In the genomic region with DNA sequence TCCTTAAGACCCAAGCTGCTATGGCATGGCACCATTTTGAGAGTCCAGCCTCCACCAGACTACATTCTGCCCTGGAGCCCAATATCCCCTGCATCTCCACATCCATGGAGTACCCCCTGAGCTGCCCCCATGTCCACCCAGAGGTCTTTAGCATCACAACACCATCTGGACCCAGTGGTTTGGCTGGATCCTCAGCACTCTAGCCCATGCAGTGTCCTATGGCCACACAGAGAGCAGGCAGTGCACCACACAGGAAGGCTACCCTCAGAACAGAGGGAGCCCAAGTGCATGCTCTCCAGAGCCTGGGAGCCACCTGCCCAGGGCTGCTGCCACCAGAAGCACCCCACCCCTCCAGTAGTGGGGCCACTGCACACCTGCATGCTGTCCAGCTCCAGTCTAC, we compare ENCODE assay signal across 17 cellular contexts. TPM values are rescaled to one million over a fixed set of nuclear protein-coding genes. Genes with fewer than 3 reads are reported as not detected.
DNase-seq lines count a peak whose midpoint lies in the region; ATAC-seq and TF ChIP-seq lines count a peak whose summit lies in the region.
"Had no signal": no experiment of that assay in that cellular context is flagged by ENCODE, and none has a peak within 500 bp of the region (broad histone marks: within the 10 kb centered on the region; RNA-seq: fewer than 3 reads in every experiment).

No MANE protein-coding gene starts in this region.

- no peak overlapping the region for H3K4me2 ChIP-seq in neuronal stem cell (ENCODE audit: insufficient read depth, low read length, poor library complexity, severe bottlenecking)
- H3K4me2 ChIP-seq: A549, BLaER1 had no signal

- no peak overlapping the region for H3K18ac ChIP-seq in neuronal stem cell (ENCODE audit: low read length)

- H2BK12ac ChIP-seq in neuronal stem cell (ENCODE audit: low read length): peak overlapping the region; percentile 30

- no peak overlapping the region for H4K8ac ChIP-seq in neuronal stem cell (ENCODE audit: low read depth, low read length)

- H3K4me1 ChIP-seq in neuronal stem cell (ENCODE audit: control insufficient read depth in 2 of 2, insufficient read depth in 1 of 2, low read depth in 1 of 2, low read length in 2 of 2): no peaks in the 10 kb centered on the region
- H3K4me1 ChIP-seq: A549, BE2C, BLaER1, Caco-2 had no signal

- no peaks in the 10 kb centered on the region for H3K9me3 Mint-ChIP-seq in activated naive CD8-positive, alpha-beta T cell treated with anti-CD3 and anti-CD28 coated beads, Interleukin-2, amount 50 U/mL, for 24 hours
- no peaks in the 10 kb centered on the region for H3K9me3 Mint-ChIP-seq in activated naive CD8-positive, alpha-beta T cell treated with anti-CD3 and anti-CD28 coated beads for 36 hours
- H3K9me3 Mint-ChIP-seq in CD14-positive monocyte: peaks cover 2 to 14% (median 5%) of the 10 kb centered on the region in 7 donors
- H3K9me3 Mint-ChIP-seq: CD4-positive, alpha-beta T cell; CD8-positive, alpha-beta T cell had no signal

- H3K27me3 Mint-ChIP-seq in activated naive CD8-positive, alpha-beta T cell treated with anti-CD3 and anti-CD28 coated beads, Interleukin-2, amount 50 U/mL, for 24 hours: no peaks in the 10 kb centered on the region
- no peaks in the 10 kb centered on the region for H3K27me3 Mint-ChIP-seq in activated naive CD8-positive, alpha-beta T cell treated with anti-CD3 and anti-CD28 coated beads for 36 hours
- peaks cover 0 to 6% (median 0%) of the 10 kb centered on the region in 3 donors for H3K27me3 Mint-ChIP-seq in CD14-positive monocyte (ENCODE audit: low read depth in 3 of 3)
- H3K27me3 Mint-ChIP-seq: CD4-positive, alpha-beta T cell had no signal

- no peak overlapping the region for H2AK5ac ChIP-seq in neuronal stem cell (ENCODE audit: low read depth, low read length)

- DNase-seq in activated naive CD8-positive, alpha-beta T cell treated with anti-CD3 and anti-CD28 coated beads, Interleukin-2, amount 50 U/mL, for 24 hours: no peak
- DNase-seq in activated naive CD8-positive, alpha-beta T cell treated with anti-CD3 and anti-CD28 coated beads for 36 hours: no peak
- DNase-seq in neuronal stem cell (ENCODE audit: low spot score) (no peak), Ammon's horn (ENCODE audit: low spot score) (no peak), CD14-positive monocyte (ENCODE audit: low spot score) (no peak)
- DNase-seq: AML-193; BE2C; C1 segment of cervical spinal cord; Calu3; CD4-positive, alpha-beta T cell; CD8-positive, alpha-beta T cell; DMS79 treated with DMSO at 0.1 percent for 48 hours; GF-D8 had no signal

- H3K9me3 ChIP-seq in neuronal stem cell (replicated peaks in 1 of 2; ENCODE audit: control insufficient read depth in 2 of 2, insufficient read depth in 1 of 2, low read depth in 1 of 2, low read length in 2 of 2): peaks cover 6% of the 10 kb centered on the region in 2 donors
- H3K9me3 ChIP-seq: A549, BE2C had no signal

- ATAC-seq in activated naive CD8-positive, alpha-beta T cell treated with anti-CD3 and anti-CD28 coated beads, Interleukin-2, amount 50 U/mL, for 24 hours: peak; percentile 15
- ATAC-seq: A549; CD8-positive, alpha-beta T cell had no signal

- H3K27ac ChIP-seq in neuronal stem cell (replicated peaks; ENCODE audit: low read length): no peak overlapping the region
- H3K27ac ChIP-seq: 22Rv1, A549, BLaER1 had no signal

- peaks cover 0 to 3% (median 0%) of the 10 kb centered on the region in 3 experiments for H3K27me3 ChIP-seq in neuronal stem cell (ENCODE audit: control insufficient read depth in 3 of 3, insufficient read depth in 3 of 3, low read depth in 1 of 3, low read length in 3 of 3)
- H3K27me3 ChIP-seq: BLaER1 had no signal

- H3K4me3 Mint-ChIP-seq in activated naive CD8-positive, alpha-beta T cell treated with anti-CD3 and anti-CD28 coated beads, Interleukin-2, amount 50 U/mL, for 24 hours: no peak overlapping the region
- no peak overlapping the region for H3K4me3 Mint-ChIP-seq in activated naive CD8-positive, alpha-beta T cell treated with anti-CD3 and anti-CD28 coated beads for 36 hours
- H3K4me3 Mint-ChIP-seq in CD14-positive monocyte: no peak overlapping the region
- H3K4me3 Mint-ChIP-seq: CD4-positive, alpha-beta T cell; CD8-positive, alpha-beta T cell had no signal

- no peak overlapping the region for H3K27ac Mint-ChIP-seq in activated naive CD8-positive, alpha-beta T cell treated with anti-CD3 and anti-CD28 coated beads, Interleukin-2, amount 50 U/mL, for 24 hours
- no peak overlapping the region for H3K27ac Mint-ChIP-seq in activated naive CD8-positive, alpha-beta T cell treated with anti-CD3 and anti-CD28 coated beads for 36 hours
- H3K27ac Mint-ChIP-seq in CD14-positive monocyte: peak overlapping the region in 1 of 7 donors; percentile 50
- H3K27ac Mint-ChIP-seq: CD4-positive, alpha-beta T cell; CD8-positive, alpha-beta T cell had no signal

- H2AFZ ChIP-seq in neuronal stem cell (ENCODE audit: low read length): no peak overlapping the region

- H2BK15ac ChIP-seq in neuronal stem cell (ENCODE audit: low read length): no peak overlapping the region

- H3K4me3 ChIP-seq in neuronal stem cell (ENCODE audit: low read length in 2 of 2): no peak overlapping the region
- H3K4me3 ChIP-seq: A549, BLaER1 had no signal

- H3K9ac ChIP-seq in neuronal stem cell (ENCODE audit: low read depth, low read length, poor library complexity): no peak overlapping the region
- H3K9ac ChIP-seq: BLaER1 had no signal

- H3K79me1 ChIP-seq in neuronal stem cell (ENCODE audit: low read depth, low read length): no peaks in the 10 kb centered on the region

- no peak overlapping the region for H3K4ac ChIP-seq in neuronal stem cell (ENCODE audit: low read length)

- peaks cover 1% of the 10 kb centered on the region for H3K36me3 Mint-ChIP-seq in activated naive CD8-positive, alpha-beta T cell treated with anti-CD3 and anti-CD28 coated beads, Interleukin-2, amount 50 U/mL, for 24 hours (ENCODE audit: low read depth)
- no peaks in the 10 kb centered on the region for H3K36me3 Mint-ChIP-seq in activated naive CD8-positive, alpha-beta T cell treated with anti-CD3 and anti-CD28 coated beads for 36 hours
- no peaks in the 10 kb centered on the region for H3K36me3 Mint-ChIP-seq in CD14-positive monocyte
- H3K36me3 Mint-ChIP-seq: CD8-positive, alpha-beta T cell had no signal

- no peak overlapping the region for H2BK120ac ChIP-seq in neuronal stem cell (ENCODE audit: low read depth, low read length)

- intact Hi-C loops in CD14-positive monocyte (cut with micrococcal nuclease): no loop called here

- no peak overlapping the region for H3K23ac ChIP-seq in neuronal stem cell (ENCODE audit: low read depth, low read length, poor library complexity)

- no peak overlapping the region for H3K14ac ChIP-seq in neuronal stem cell (ENCODE audit: low read length)

- H4K91ac ChIP-seq in neuronal stem cell (ENCODE audit: low read depth, low read length, poor library complexity): no peak overlapping the region

- H3K36me3 ChIP-seq in neuronal stem cell (replicated peaks in 1 of 2; ENCODE audit: control insufficient read depth in 2 of 2, insufficient read depth in 2 of 2, low read length in 2 of 2): no peaks in the 10 kb centered on the region
- H3K36me3 ChIP-seq: BE2C, BLaER1 had no signal

- no peak for TF ChIP-seq CTCF in CD14-positive monocyte (IDR thresholded peaks at IDR 0.05)

- no peaks in the 10 kb centered on the region for H3K4me1 Mint-ChIP-seq in activated naive CD8-positive, alpha-beta T cell treated with anti-CD3 and anti-CD28 coated beads, Interleukin-2, amount 50 U/mL, for 24 hours
- no peaks in the 10 kb centered on the region for H3K4me1 Mint-ChIP-seq in activated naive CD8-positive, alpha-beta T cell treated with anti-CD3 and anti-CD28 coated beads for 36 hours
- peaks cover 10% of the 10 kb centered on the region for H3K4me1 Mint-ChIP-seq in CD14-positive monocyte

- H2BK5ac ChIP-seq in neuronal stem cell (ENCODE audit: low read length): no peak overlapping the region

RNA-seq across cellular contexts. Expression of gene DAP, which starts 18.6 kb away (rescaled TPM):
- total RNA-seq in activated naive CD8-positive, alpha-beta T cell treated with anti-CD3 and anti-CD28 coated beads for 36 hours: 10 to 100 TPM; 53.2 to 53.4 TPM
- 78.1 TPM for polyA plus RNA-seq in neuronal stem cell (2013, experiment 1 of 2)
- 78.6 TPM for polyA plus RNA-seq in neuronal stem cell (2013, experiment 2 of 2)
- 10 to 100 TPM; 60.9 to 69.0 TPM for polyA plus RNA-seq in CD14-positive monocyte
